8 cellular contexts compared by ENCODE assay signal in the genomic region with DNA sequence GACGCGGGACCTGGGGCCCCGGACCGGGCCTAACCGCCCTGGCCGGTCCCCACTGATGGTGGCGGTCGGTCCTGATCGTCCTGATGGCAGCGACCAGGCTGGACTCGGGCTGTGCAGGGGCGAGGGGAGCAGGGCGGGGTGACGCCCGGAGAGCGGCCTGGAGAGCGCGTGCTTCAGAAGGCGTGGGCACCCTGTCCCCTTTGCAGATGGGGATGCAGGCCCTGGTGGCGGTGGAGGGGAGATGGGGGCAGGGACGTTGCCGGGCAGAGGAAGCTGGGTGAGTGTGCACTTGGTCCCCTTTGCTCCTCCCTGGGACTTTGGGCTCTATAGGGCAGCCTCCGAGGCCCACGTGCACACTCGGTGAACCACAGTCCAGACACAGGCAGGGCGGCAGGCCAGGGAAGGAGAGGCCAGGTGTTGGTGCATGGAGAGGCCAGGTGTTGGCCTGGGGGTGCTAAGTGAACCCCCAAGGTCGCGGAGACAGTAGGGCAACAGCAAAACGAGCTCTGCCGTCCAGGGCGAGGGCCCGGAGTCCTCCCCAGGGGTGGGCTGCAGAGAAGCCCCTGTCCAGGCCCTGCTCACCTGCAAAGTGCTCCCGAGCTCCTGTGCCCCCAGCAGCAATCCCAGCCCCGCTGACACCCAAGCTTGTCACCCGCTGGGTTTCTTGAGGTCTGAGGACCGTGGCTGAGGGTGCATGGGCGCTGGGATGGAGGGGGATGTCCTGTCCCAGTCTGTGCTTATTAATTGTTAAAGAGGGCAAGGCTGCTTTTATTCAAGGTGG. TPM values are rescaled to one million over a fixed set of nuclear protein-coding genes. Genes with fewer than 3 reads are reported as not detected.
DNase-seq lines count a peak whose midpoint lies in the region; ATAC-seq, FAIRE-seq and TF ChIP-seq lines count a peak whose summit lies in the region.

No MANE protein-coding gene starts in this region.

- H3K23me2 ChIP-seq in H1 (ENCODE audit: low read depth, low read length): peaks cover 1% of the 10 kb centered on the region; the same call in 1 of the 2 replicates

- intact Hi-C loops in testis (cut with DNase I; ENCODE audit: low total_unique reads): no loop called here

- TF ChIP-seq POLR2A in H1 (IDR thresholded peaks at IDR 0.05; ENCODE audit: control extremely low read depth in 1 of 2, low read depth in 2 of 2, low read length in 2 of 2) (no peak), testis (IDR thresholded peaks at IDR 0.05) (no peak)

- peak overlapping the region; percentile 74 for H3K4ac ChIP-seq in H1 (replicated peaks; ENCODE audit: insufficient read length, low read depth, low read length)

- H3K27me3 ChIP-seq in H1 (replicated peaks in 1 of 4; ENCODE audit: control insufficient read depth in 3 of 4, extremely low read depth in 1 of 4, insufficient read depth in 3 of 4, low read length in 3 of 4): no peaks in the 10 kb centered on the region
- no peaks in the 10 kb centered on the region for H3K27me3 ChIP-seq in testis

- peak overlapping the region; percentile 61 to 99 (median 98) for H3K27ac Mint-ChIP-seq in naive B cell

- H2BK20ac ChIP-seq in H1 (ENCODE audit: low read length): peak overlapping the region; percentile 67; the same call in 1 of the 2 replicates

- H3K4me3 Mint-ChIP-seq in naive B cell: peak overlapping the region; percentile 85 to 98 (median 94)

- H3K4me1 ChIP-seq in H1 (replicated peaks in 1 of 4; ENCODE audit: control insufficient read depth in 3 of 4, insufficient read depth in 4 of 4, low read length in 3 of 4) (peaks cover 0 to 10% (median 7%) of the 10 kb centered on the region in 4 experiments; a peak in 5 of 7 replicates), testis (peaks cover 17% of the 10 kb centered on the region)

- peak overlapping the region; percentile 60 to 71 for H3K4me2 ChIP-seq in H1 (ENCODE audit: insufficient read depth in 1 of 2, low read depth in 2 of 2, low read length in 2 of 2)

- peak; percentile 60 for DNase-seq in activated CD4-positive, CD25-positive, alpha-beta regulatory T cell treated with anti-CD3 and anti-CD28 coated beads, Interleukin-2, amount 50 U/mL, for 72 hours
- DNase-seq in H1 (ENCODE audit: low read depth in 1 of 2, low spot score in 2 of 2): peak in 1 of 2 experiments; percentile 71
- DNase-seq in naive B cell: no peak
- DNase-seq in testis: no peak
- no peak for DNase-seq in cortex of kidney (lab: John Stamatoyannopoulos, UW)
- DNase-seq in frontal cortex (ENCODE audit: low spot score in 2 of 2): no peak

- 78% methylated on average over 28 of the region's 37 CpGs; no CpG with 5 or more reads in 1 of the 2 experiments for WGBS in H1 (ENCODE audit: extremely low coverage in 1 of 2, insufficient coverage in 1 of 2, insufficient read length in 1 of 2, insufficient replicate concordance in 2 of 2, low coverage in 1 of 2, low lambda C conversion rate in 2 of 2, missing lambda C conversion rate in 1 of 2), 2 experiments
- 28 to 45% methylated on average over 29 to 37 of the region's 37 CpGs for WGBS in testis, 2 donors

- ATAC-seq in GM18867 (IDR thresholded peaks at IDR 0.05; ENCODE audit: unreplicated experiment) (peak; percentile 14), HG03460 (IDR thresholded peaks at IDR 0.05; ENCODE audit: unreplicated experiment) (peak; percentile 9), naive B cell (ENCODE audit: low read depth in 2 of 2) (peak; percentile 1)

- H3K14ac ChIP-seq in H1 (ENCODE audit: insufficient read length): no peak overlapping the region

- H3K36me3 Mint-ChIP-seq in naive B cell: peaks cover 0 to 3% of the 10 kb centered on the region in 2 donors

- no peaks in the 10 kb centered on the region for H3K9me3 ChIP-seq in H1 (ENCODE audit: insufficient read depth in 2 of 2, low read depth in 1 of 2, low read length in 1 of 2)
- no peaks in the 10 kb centered on the region for H3K9me3 ChIP-seq in testis

- TF ChIP-seq CTCF in H1 (IDR thresholded peaks at IDR 0.05; ENCODE audit: control extremely low read depth in 1 of 3, insufficient read depth in 1 of 3, low read depth in 1 of 3, low read length in 3 of 3) (no peak), testis (IDR thresholded peaks at IDR 0.05) (no peak)

- H3K79me1 ChIP-seq in H1 (ENCODE audit: low read depth, low read length): no peaks in the 10 kb centered on the region

- no peak overlapping the region for H3K23ac ChIP-seq in H1 (ENCODE audit: insufficient read length)

- H4K8ac ChIP-seq in H1 (ENCODE audit: extremely low read depth, insufficient read depth, low read length): peak overlapping the region; percentile 100

- no peaks in the 10 kb centered on the region for H4K20me1 ChIP-seq in H1 (replicated peaks in 1 of 2; ENCODE audit: control insufficient read depth in 1 of 2, insufficient read depth in 2 of 2, low read length in 2 of 2)

- peak overlapping the region; percentile 99 for H2BK15ac ChIP-seq in H1 (ENCODE audit: low read length)

- H3K4me3 ChIP-seq in H1 (ENCODE audit: extremely low read depth in 1 of 4, insufficient read depth in 2 of 4, low read depth in 3 of 4, low read length in 4 of 4): peak overlapping the region; percentile 56 to 68 (median 63); a peak in 5 of 8 replicates
- peak overlapping the region; percentile 47 to 63 for H3K4me3 ChIP-seq in testis

- CTCF ChIA-PET in H1 (lab: Charles Lee; ENCODE audit: partially characterized antibody): interaction anchor here (0.9 to 1.1 kb wide), 3 partner anchors 46 to 87 kb away, joined by 3 read pairs; no protein-coding TSS in a partner anchor

- H3K9me3 Mint-ChIP-seq in naive B cell: peaks cover 0 to 2% (median 0%) of the 10 kb centered on the region in 7 donors

- peaks cover 12 to 31% (median 16%) of the 10 kb centered on the region in 3 donors for H3K4me1 Mint-ChIP-seq in naive B cell

- POLR2A ChIA-PET in H1 (lab: Charles Lee; ENCODE audit: partially characterized antibody): interaction anchor here (0.6 to 2.4 kb wide), 9 partner anchors 11 to 45 kb away, joined by 3 to 8 read pairs (median 4); no protein-coding TSS in a partner anchor

- TF ChIP-seq RAD21 in H1 (IDR thresholded peaks at IDR 0.05 in 1 of 2, conservative IDR thresholded peaks at IDR 0.05 in 1 of 2; ENCODE audit: low read depth in 2 of 2, low read length in 2 of 2): no peak

- H3K79me2 ChIP-seq in H1 (ENCODE audit: control insufficient read depth in 1 of 2, insufficient read depth in 2 of 2, low read length in 2 of 2): no peaks in the 10 kb centered on the region

- H3K9ac ChIP-seq in H1 (replicated peaks in 1 of 4; ENCODE audit: extremely low read depth in 1 of 4, low read depth in 3 of 4, low read length in 3 of 4): no peak overlapping the region; a peak in 2 of 7 replicates

- peak overlapping the region; percentile 95 for H2AK5ac ChIP-seq in H1 (ENCODE audit: low read depth, low read length)

- peaks cover 4 to 5% (median 5%) of the 10 kb centered on the region in 4 experiments for H3K36me3 ChIP-seq in H1 (ENCODE audit: control insufficient read depth in 2 of 4, insufficient read depth in 4 of 4, low read length in 3 of 4)
- H3K36me3 ChIP-seq in testis (ENCODE audit: low read depth, missing control alignments): no peaks in the 10 kb centered on the region

- peak overlapping the region; percentile 95; the same call in 1 of the 2 replicates for H3K18ac ChIP-seq in H1 (ENCODE audit: extremely low read depth, low read length)

- H2BK12ac ChIP-seq in H1 (ENCODE audit: low read depth, low read length): peak overlapping the region; percentile 93; the same call in 1 of the 2 replicates

- H2BK5ac ChIP-seq in H1 (ENCODE audit: low read depth, low read length): peak overlapping the region; percentile 100

- H3K27ac ChIP-seq in H1 (ENCODE audit: low read depth, low read length): peak overlapping the region; percentile 97; the same call in 1 of the 2 replicates
- peak overlapping the region; percentile 87 to 96 for H3K27ac ChIP-seq in testis

- FAIRE-seq in H1 (lab: Jason Lieb, UNC): no peak
- no peak for FAIRE-seq in frontal cortex (lab: Jason Lieb, UNC)

- H4K91ac ChIP-seq in H1 (replicated peaks; ENCODE audit: insufficient read length, low read length): peak overlapping the region; percentile 99

- H3K27me3 Mint-ChIP-seq in naive B cell: no peaks in the 10 kb centered on the region

- TF ChIP-seq EP300 in H1 (IDR thresholded peaks at IDR 0.05; ENCODE audit: borderline replicate concordance in 1 of 2, low read depth in 2 of 2, low read length in 2 of 2): no peak

- H2BK120ac ChIP-seq in H1 (replicated peaks; ENCODE audit: low read depth, low read length): no peak overlapping the region

- no peak overlapping the region for H2AFZ ChIP-seq in H1 (ENCODE audit: low read length)

- H3K56ac ChIP-seq in H1 (replicated peaks; ENCODE audit: insufficient read length, low read depth, low read length): peak overlapping the region; percentile 62

- peak overlapping the region; percentile 8 for H4K5ac ChIP-seq in H1 (ENCODE audit: insufficient read length, low read depth, low read length)

TF ChIP-seq in H1, 55 proteins besides CTCF, POLR2A, EP300 and RAD21:
- TF ChIP-seq SP1 (IDR thresholded peaks at IDR 0.05; ENCODE audit: low read depth, low read length) (no peak), MAX (IDR thresholded peaks at IDR 0.05) (peak; percentile 82), MAFK (IDR thresholded peaks at IDR 0.05; ENCODE audit: low read depth, low read length) (no peak), E2F6 (IDR thresholded peaks at IDR 0.05) (peak; percentile 56; the same call in 1 of the 2 replicates), SIRT6 (IDR thresholded peaks at IDR 0.05; ENCODE audit: low read length) (no peak)

RNA-seq across cellular contexts. Expression of gene FAM20C, which starts 42.3 kb away (rescaled TPM):
- 34.7 and 34.8 TPM in 2 replicates for total RNA-seq in H1 (2021; fragmentation: NEBNext Ultra II Directional; extraction: Animal tissue kit (Norgen Biotek cat#: 25700))
- polyA plus RNA-seq in H1 (2011; rRNA removed): 9.5 and 13.9 TPM in 2 replicates
- 10.7 TPM for polyA plus RNA-seq in H1 (2011; cell fraction: cytosol; rRNA removed)
- polyA plus RNA-seq in H1 (2011; cell fraction: nucleus; rRNA removed): 21.4 TPM
- polyA plus RNA-seq in H1 (2012, experiment 1 of 2): 18.4 to 23.9 TPM (median 19.5 TPM) in 4 replicates
- 17.9 TPM for polyA plus RNA-seq in H1 (2012, experiment 2 of 2)
- 21.3 TPM for polyA plus RNA-seq in H1 (2013, experiment 1 of 2)
- polyA plus RNA-seq in H1 (2013, experiment 2 of 2): 21.1 TPM
- 8.9 and 10.4 TPM in 2 replicates for polyA minus RNA-seq in H1 (2011; rRNA and poly(A)+ RNA removed)
- polyA minus RNA-seq in H1 (2011; cell fraction: cytosol; rRNA and poly(A)+ RNA removed): 17.1 TPM
- polyA minus RNA-seq in H1 (2011; cell fraction: nucleus; rRNA and poly(A)+ RNA removed): 21.8 TPM
- polyA plus RNA-seq in naive B cell (ENCODE audit: low read depth in 6 of 6): under 1 TPM in 1 of 6 donors, not detected in 5; 0.18 TPM
- 10 to 100 TPM; 34.0 to 36.7 TPM for total RNA-seq in testis
- polyA plus RNA-seq in testis (ENCODE audit: insufficient read depth, low read depth, low replicate concordance): 14.0 TPM
- total RNA-seq in frontal cortex: 19.6 TPM
